In genomic region chr1:219257751-219258150, GRCh38 we compare ENCODE assay signal across 30 cellular contexts.
"Had no signal": no experiment of that assay in that cellular context is flagged by ENCODE, and none has a peak within 500 bp of the region (broad histone marks: within the 10 kb centered on the region; RNA-seq: fewer than 3 reads in every experiment).

No MANE protein-coding gene starts in this region.

- ATAC-seq: activated CD4-positive, alpha-beta T cell treated with anti-CD3 and anti-CD28 coated beads for 36 hours; activated CD8-positive, alpha-beta memory T cell treated with anti-CD3 and anti-CD28 coated beads, Interleukin-2, amount 10 ng/mL, durations not matched to agents 7 days and 5 days; activated CD8-positive, alpha-beta T cell treated with anti-CD3 and anti-CD28 coated beads, Interleukin-2, amount 10 ng/mL, durations not matched to agents 7 days and 5 days; activated naive CD8-positive, alpha-beta T cell treated with anti-CD3 and anti-CD28 coated beads, Interleukin-2, amount 50 U/mL, for 24 hours; body of pancreas; gastroesophageal sphincter; T-helper 17 cell had no signal

- FAIRE-seq: endothelial cell of umbilical vein had no signal

- H3K4me3 ChIP-seq: adrenal gland, body of pancreas, colonic mucosa, esophagus squamous epithelium, gastroesophageal sphincter had no signal

- H3K4me1 ChIP-seq: adrenal gland, body of pancreas, colonic mucosa, esophagus squamous epithelium, gastroesophageal sphincter had no signal

- H3K27me3 ChIP-seq: adrenal gland, body of pancreas, colonic mucosa, esophagus squamous epithelium, gastroesophageal sphincter had no signal

- H3K27ac ChIP-seq: adrenal gland, body of pancreas, colonic mucosa, epithelial cell of prostate, esophagus squamous epithelium, gastroesophageal sphincter had no signal

- H3K9me3 ChIP-seq: adrenal gland, body of pancreas, colonic mucosa, esophagus squamous epithelium had no signal

- DNase-seq: activated CD4-positive, alpha-beta memory T cell treated with anti-CD3 and anti-CD28 coated beads for 36 hours; activated CD4-positive, alpha-beta T cell treated with anti-CD3 and anti-CD28 coated beads for 36 hours; activated CD4-positive, alpha-beta T cell treated with anti-CD3 and anti-CD28 coated beads, Interleukin-2, amount 10 ng/mL, durations not matched to agents 24 days and 14 days; activated CD4-positive, CD25-positive, alpha-beta regulatory T cell; activated CD4-positive, CD25-positive, alpha-beta regulatory T cell treated with anti-CD3 and anti-CD28 coated beads, Interleukin-2, amount 50 U/mL, for 72 hours; activated CD8-positive, alpha-beta memory T cell treated with anti-CD3 and anti-CD28 coated beads, Interleukin-2, amount 10 ng/mL, durations not matched to agents 7 days and 5 days; activated CD8-positive, alpha-beta memory T cell treated with anti-CD3 and anti-CD28 coated beads, Interleukin-2, amount 50 U/mL, for 4 hours; activated CD8-positive, alpha-beta T cell treated with anti-CD3 and anti-CD28 coated beads, Interleukin-2, amount 10 ng/mL, durations not matched to agents 7 days and 5 days; activated effector memory CD4-positive, alpha-beta T cell treated with anti-CD3 and anti-CD28 coated beads, Interleukin-2, amount 50 U/mL, for 16 hours; activated naive CD4-positive, alpha-beta T cell treated with anti-CD3 and anti-CD28 coated beads for 36 hours; activated naive CD8-positive, alpha-beta T cell treated with anti-CD3 and anti-CD28 coated beads for 36 hours; activated naive CD8-positive, alpha-beta T cell treated with anti-CD3 and anti-CD28 coated beads, Interleukin-2, amount 50 U/mL, for 24 hours; activated T-cell treated with anti-CD3 and anti-CD28 coated beads, Interleukin-2, amount 50 U/mL, for 1 hour; activated T-cell treated with anti-CD3 and anti-CD28 coated beads, Interleukin-2, amount 50 U/mL, for 48 hours; adrenal gland; amygdala; aorta; body of pancreas; central memory CD4-positive, alpha-beta T cell; cerebellar nuclear complex; colonic mucosa; effector CD8-positive, alpha-beta T cell; esophagus squamous epithelium; foreskin melanocyte; head of caudate nucleus; T-helper 1 cell; T-helper 17 cell had no signal

- H3K36me3 ChIP-seq: adrenal gland, colonic mucosa, esophagus squamous epithelium, gastroesophageal sphincter had no signal
